In genomic region chr17:80270836-80271235, GRCh38 we compare ENCODE assay signal across 10 cellular contexts. TPM values are rescaled to one million over a fixed set of nuclear protein-coding genes. Genes with fewer than 3 reads are reported as not detected.
DNase-seq lines count a peak whose midpoint lies in the region; ATAC-seq and TF ChIP-seq lines count a peak whose summit lies in the region.
"Had no signal": no experiment of that assay in that cellular context is flagged by ENCODE, and none has a peak within 500 bp of the region (broad histone marks: within the 10 kb centered on the region; RNA-seq: fewer than 3 reads in every experiment).

No MANE protein-coding gene starts in this region.

- H3K9me3 ChIP-seq in breast epithelium (no peaks in the 10 kb centered on the region), gastrocnemius medialis (no peaks in the 10 kb centered on the region)
- H3K9me3 ChIP-seq: ascending aorta, BLaER1 had no signal

- intact Hi-C loops in breast epithelium (cut with DNase I; ENCODE audit: low total_unique reads) (no loop called here), gastrocnemius medialis (cut with DNase I; ENCODE audit: low total_unique reads) (no loop called here)

- no peak for TF ChIP-seq CTCF in breast epithelium (IDR thresholded peaks at IDR 0.05)
- TF ChIP-seq CTCF in foreskin keratinocyte (conservative IDR thresholded peaks at IDR 0.05): no peak
- TF ChIP-seq CTCF in gastrocnemius medialis (IDR thresholded peaks at IDR 0.05 in 4 of 5, conservative IDR thresholded peaks at IDR 0.05 in 1 of 5): no peak

- H3K4me3 Mint-ChIP-seq in stimulated activated naive CD8-positive, alpha-beta T cell treated with anti-CD3 and anti-CD28 coated beads, Interleukin-15, amount 100 ng/mL, for 72 hours: no peak overlapping the region

- H3K27ac ChIP-seq in breast epithelium: no peak overlapping the region
- H3K27ac ChIP-seq in foreskin keratinocyte: no peak overlapping the region
- no peak overlapping the region for H3K27ac ChIP-seq in gastrocnemius medialis
- H3K27ac ChIP-seq: ascending aorta, BLaER1 had no signal

- H3K4me1 ChIP-seq in breast epithelium: no peaks in the 10 kb centered on the region
- no peaks in the 10 kb centered on the region for H3K4me1 ChIP-seq in foreskin keratinocyte
- no peaks in the 10 kb centered on the region for H3K4me1 ChIP-seq in gastrocnemius medialis
- H3K4me1 ChIP-seq: ascending aorta had no signal

- TF ChIP-seq POLR2A in breast epithelium (IDR thresholded peaks at IDR 0.05) (no peak), gastrocnemius medialis (IDR thresholded peaks at IDR 0.05) (no peak)

- DNase-seq in T47D (ENCODE audit: low read depth in 1 of 2, low spot score in 1 of 2) (peak; percentile 83 to 85), breast epithelium (ENCODE audit: low spot score in 2 of 2) (no peak), foreskin keratinocyte (no peak), gastrocnemius medialis (no peak)
- peak; percentile 42 for DNase-seq in activated CD4-positive, alpha-beta T cell treated with anti-CD3 and anti-CD28 coated beads, Interleukin-2, amount 50 U/mL, for 1 hour
- peak; percentile 27 to 36 for DNase-seq in stimulated activated naive CD8-positive, alpha-beta T cell treated with anti-CD3 and anti-CD28 coated beads, Interleukin-15, amount 100 ng/mL, for 72 hours

- H3K27me3 Mint-ChIP-seq in stimulated activated naive CD8-positive, alpha-beta T cell treated with anti-CD3 and anti-CD28 coated beads, Interleukin-15, amount 100 ng/mL, for 72 hours: no peaks in the 10 kb centered on the region

- H3K9me3 Mint-ChIP-seq in stimulated activated naive CD8-positive, alpha-beta T cell treated with anti-CD3 and anti-CD28 coated beads, Interleukin-15, amount 100 ng/mL, for 72 hours: peaks cover 1 to 6% of the 10 kb centered on the region in 2 donors

- peaks cover 41% of the 10 kb centered on the region for H3K4me1 Mint-ChIP-seq in stimulated activated naive CD8-positive, alpha-beta T cell treated with anti-CD3 and anti-CD28 coated beads, Interleukin-15, amount 100 ng/mL, for 72 hours

- H3K36me3 ChIP-seq in breast epithelium: no peaks in the 10 kb centered on the region
- H3K36me3 ChIP-seq in gastrocnemius medialis: peaks cover 0 to 20% of the 10 kb centered on the region in 2 donors

- ATAC-seq in foreskin keratinocyte (peak; percentile 62), GM19035 (IDR thresholded peaks at IDR 0.05; ENCODE audit: unreplicated experiment) (no peak), gastrocnemius medialis (no peak), HG03432 (IDR thresholded peaks at IDR 0.05; ENCODE audit: unreplicated experiment) (no peak)
- ATAC-seq in stimulated activated naive CD8-positive, alpha-beta T cell treated with anti-CD3 and anti-CD28 coated beads, Interleukin-15, amount 100 ng/mL, for 72 hours: peak; percentile 60

- no peaks in the 10 kb centered on the region for H3K27me3 ChIP-seq in breast epithelium
- no peaks in the 10 kb centered on the region for H3K27me3 ChIP-seq in foreskin keratinocyte
- no peaks in the 10 kb centered on the region for H3K27me3 ChIP-seq in gastrocnemius medialis
- H3K27me3 ChIP-seq: ascending aorta, BLaER1 had no signal

- in situ Hi-C loops in T47D (cut with HindIII; ENCODE audit: low pct_unique_long_range_greater_than_20kb, low sequenced_read_pairs): no loop called here
- in situ Hi-C loops in gastrocnemius medialis (cut with MboI; ENCODE audit: low sequenced_read_pairs in 4 of 4): no loop called here

- H3K4me3 ChIP-seq in breast epithelium (no peak overlapping the region), gastrocnemius medialis (no peak overlapping the region)
- H3K4me3 ChIP-seq: ascending aorta, BLaER1 had no signal

- H3K27ac Mint-ChIP-seq in stimulated activated naive CD8-positive, alpha-beta T cell treated with anti-CD3 and anti-CD28 coated beads, Interleukin-15, amount 100 ng/mL, for 72 hours: peak overlapping the region; percentile 69 to 80

RNA-seq across cellular contexts. Expression of gene RNF213, which starts 10.2 kb away (rescaled TPM):
- total RNA-seq in breast epithelium (100 to 1,000 TPM in 2 of 3 donors, 10 to 100 TPM in 1; 96.0 to 111 (median 101) TPM), foreskin keratinocyte (51.1 and 60.1 TPM in 2 replicates), gastrocnemius medialis (10 to 100 TPM; 24.1 to 51.8 (median 28.6) TPM)
- 15.4 and 15.8 TPM in 2 replicates for polyA plus RNA-seq in foreskin keratinocyte

RNA-seq across cellular contexts. Expression of gene SLC26A11, which starts 50.6 kb away (rescaled TPM):
- total RNA-seq in breast epithelium: 10 to 100 TPM; 12.0 to 20.6 (median 19.0) TPM
- total RNA-seq in foreskin keratinocyte: 3.3 and 3.9 TPM in 2 replicates
- 2.5 and 3.4 TPM in 2 replicates for polyA plus RNA-seq in foreskin keratinocyte
- total RNA-seq in gastrocnemius medialis: 1 to 10 TPM; 2.6 to 3.3 (median 3.1) TPM

RNA-seq across cellular contexts. Expression of gene SGSH, which starts 50.7 kb away (rescaled TPM):
- total RNA-seq in breast epithelium: 10 to 100 TPM; 28.3 to 38.1 (median 32.1) TPM
- total RNA-seq in foreskin keratinocyte: 10.3 and 11.8 TPM in 2 replicates
- 12.4 and 13.0 TPM in 2 replicates for polyA plus RNA-seq in foreskin keratinocyte
- 10 to 100 TPM in 1 of 4 donors, 1 to 10 TPM in 3; 3.2 to 11.7 (median 6.1) TPM for total RNA-seq in gastrocnemius medialis

Comparison
In these comparisons a context has a peak if more than half of its experiments do, and no peak if none do; other contexts are left out.
1. DNase-seq: peak in T47D (2 of 2), activated CD4-positive, alpha-beta T cell treated with anti-CD3 and anti-CD28 coated beads, Interleukin-2, amount 50 U/mL, for 1 hour (single experiment) and stimulated activated naive CD8-positive, alpha-beta T cell treated with anti-CD3 and anti-CD28 coated beads, Interleukin-15, amount 100 ng/mL, for 72 hours (2 of 2); none in breast epithelium (0 of 2), foreskin keratinocyte (0 of 2) and gastrocnemius medialis (0 of 2).
2. ATAC-seq: peak in foreskin keratinocyte (single experiment) and stimulated activated naive CD8-positive, alpha-beta T cell treated with anti-CD3 and anti-CD28 coated beads, Interleukin-15, amount 100 ng/mL, for 72 hours (single experiment); none in GM19035 (single experiment), gastrocnemius medialis (0 of 2) and HG03432 (single experiment).